Comparison of ENCODE assay signal across 10 cellular contexts in genomic region chr15:89492111-89492641, GRCh38. TPM values are rescaled to one million over a fixed set of nuclear protein-coding genes. Genes with fewer than 3 reads are reported as not detected.
DNase-seq lines count a peak whose midpoint lies in the region; ATAC-seq and TF ChIP-seq lines count a peak whose summit lies in the region.
"Had no signal": no experiment of that assay in that cellular context is flagged by ENCODE, and none has a peak within 500 bp of the region (broad histone marks: within the 10 kb centered on the region; RNA-seq: fewer than 3 reads in every experiment).

No MANE protein-coding gene starts in this region.

- H3K36me3 Mint-ChIP-seq in activated naive CD4-positive, alpha-beta T cell treated with anti-CD3 and anti-CD28 coated beads, Interleukin-2, amount 50 U/mL, for 72 hours = no peaks in the 10 kb centered on the region

- H3K27me3 ChIP-seq in sigmoid colon = peaks cover 7 to 52% (median 14%) of the 10 kb centered on the region in 3 donors
- H3K27me3 ChIP-seq in prostate gland (replicated peaks; ENCODE audit: insufficient read depth) = peaks cover 5% of the 10 kb centered on the region

- no peak overlapping the region for H3K27ac ChIP-seq in sigmoid colon
- no peak overlapping the region for H3K27ac ChIP-seq in prostate gland

- peak; percentile 55 for TF ChIP-seq CTCF in LNCaP clone FGC (IDR thresholded peaks at IDR 0.05; ENCODE audit: control insufficient read depth, extremely low read depth, insufficient read depth)
- peak; percentile 61 for TF ChIP-seq CTCF in choroid plexus epithelial cell (conservative IDR thresholded peaks at IDR 0.05; ENCODE audit: low read depth, low read length)
- TF ChIP-seq CTCF in sigmoid colon (IDR thresholded peaks at IDR 0.05) = no peak
- TF ChIP-seq CTCF in prostate gland (IDR thresholded peaks at IDR 0.05) = peak in 1 of 4 experiments; percentile 27

- WGBS in sigmoid colon, 2 donors = 28 to 31% methylated on average over 5 of the region's 5 CpGs
- 37% methylated on average over 5 of the region's 5 CpGs for WGBS in prostate gland

- no peaks in the 10 kb centered on the region for H3K9me3 Mint-ChIP-seq in activated naive CD4-positive, alpha-beta T cell treated with anti-CD3 and anti-CD28 coated beads, Interleukin-2, amount 50 U/mL, for 72 hours

- H3K4me1 ChIP-seq in sigmoid colon = peaks cover 0 to 9% (median 8%) of the 10 kb centered on the region in 4 donors
- no peaks in the 10 kb centered on the region for H3K4me1 ChIP-seq in prostate gland (replicated peaks)

- no peak overlapping the region for H3K4me3 ChIP-seq in LNCaP clone FGC (ENCODE audit: low read depth, low read length)
- H3K4me3 ChIP-seq in choroid plexus epithelial cell (ENCODE audit: low read depth, low read length) = no peak overlapping the region
- no peak overlapping the region for H3K4me3 ChIP-seq in sigmoid colon
- H3K4me3 ChIP-seq in prostate gland = no peak overlapping the region

- H3K9me3 ChIP-seq in sigmoid colon = no peaks in the 10 kb centered on the region
- no peaks in the 10 kb centered on the region for H3K9me3 ChIP-seq in prostate gland

- intact Hi-C loops in sigmoid colon (cut with DNase I) (no loop called here), prostate gland (cut with DNase I) (no loop called here)

- TF ChIP-seq POLR2A in sigmoid colon (IDR thresholded peaks at IDR 0.05) = no peak
- TF ChIP-seq POLR2A in prostate gland (IDR thresholded peaks at IDR 0.05) = no peak

- no peak for ATAC-seq in activated naive CD4-positive, alpha-beta T cell treated with anti-CD3 and anti-CD28 coated beads, Interleukin-2, amount 50 U/mL, for 72 hours
- no peak for ATAC-seq in HG03095 (IDR thresholded peaks at IDR 0.05; ENCODE audit: unreplicated experiment)

- TF ChIP-seq EP300 in sigmoid colon (IDR thresholded peaks at IDR 0.05) = no peak

- H3K36me3 ChIP-seq in sigmoid colon (no peaks in the 10 kb centered on the region), prostate gland (no peaks in the 10 kb centered on the region)

- H3K27ac Mint-ChIP-seq in activated naive CD4-positive, alpha-beta T cell treated with anti-CD3 and anti-CD28 coated beads, Interleukin-2, amount 50 U/mL, for 72 hours = no peak overlapping the region

- DNase-seq in activated naive CD4-positive, alpha-beta T cell treated with anti-CD3 and anti-CD28 coated beads, Interleukin-2, amount 50 U/mL, for 72 hours (ENCODE audit: low spot score in 2 of 2) = peak; percentile 28
- DNase-seq in activated naive CD4-positive, alpha-beta T cell (lab: John Stamatoyannopoulos, UW) = no peak
- DNase-seq in LNCaP clone FGC (ENCODE audit: low read depth) = no peak
- peak; percentile 7 for DNase-seq in choroid plexus epithelial cell (ENCODE audit: low read depth)
- DNase-seq in sigmoid colon = peak; percentile 51
- DNase-seq in H4 (ENCODE audit: low spot score) = no peak
- DNase-seq in prostate gland (ENCODE audit: low spot score) = no peak
- DNase-seq: effector memory CD4-positive, alpha-beta T cell; NCI-H1417 treated with DMSO at 0.1 percent for 48 hours had no signal

RNA-seq across cellular contexts. Expression of gene RHCG, which starts 4.2 kb away (rescaled TPM):
- not detected for total RNA-seq in activated naive CD4-positive, alpha-beta T cell treated with anti-CD3 and anti-CD28 coated beads, Interleukin-2, amount 50 U/mL, for 72 hours
- not detected for total RNA-seq in sigmoid colon
- 1 to 10 TPM in 1 of 3 donors, under 1 TPM in 1, not detected in 1; 0.47 to 3.0 TPM for polyA plus RNA-seq in sigmoid colon
- not detected in 2 replicates for total RNA-seq in H4 (2014; rRNA removed; shearing (Covaris generic))
- total RNA-seq in prostate gland = 1 to 10 TPM in 1 of 2 donors, under 1 TPM in 1; 0.91 to 1.0 TPM

Comparison
In these comparisons a context has a peak if more than half of its experiments do, and no peak if none do; other contexts are left out.
1. DNase-seq: peak in activated naive CD4-positive, alpha-beta T cell treated with anti-CD3 and anti-CD28 coated beads, Interleukin-2, amount 50 U/mL, for 72 hours (2 of 2), choroid plexus epithelial cell (single experiment) and sigmoid colon (single experiment); none in activated naive CD4-positive, alpha-beta T cell (0 of 4), LNCaP clone FGC (single experiment), H4 (single experiment) and prostate gland (single experiment).
2. CTCF ChIP-seq: peak in LNCaP clone FGC (single experiment) and choroid plexus epithelial cell (single experiment); none in sigmoid colon (0 of 4).